1 cellular context compared by ENCODE assay signal in the genomic region with DNA sequence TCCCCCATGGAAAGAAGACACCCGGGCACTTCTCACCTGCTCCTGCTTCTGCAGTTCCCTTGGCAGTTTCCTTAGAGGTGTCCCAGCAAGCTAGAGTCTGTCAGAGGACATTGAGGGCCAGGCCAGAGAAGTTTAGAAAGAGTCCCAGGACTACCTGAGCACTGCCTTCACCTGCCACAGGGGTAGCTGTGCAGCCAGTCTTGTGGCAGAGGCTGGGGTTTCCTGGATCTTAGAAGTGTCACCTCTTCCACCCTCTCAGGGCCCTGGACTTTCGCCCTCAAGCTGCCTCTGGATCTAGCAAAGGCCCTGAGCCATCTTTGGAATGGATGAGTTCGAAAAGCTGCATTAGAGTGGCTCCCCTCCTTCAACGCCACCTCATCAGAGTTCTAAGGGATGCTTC.
TF ChIP-seq lines count a peak whose summit lies in the region.

No MANE protein-coding gene starts in this region.

TF ChIP-seq in GM23338, 12 proteins besides CTCF, POLR2A, EP300 and RAD21:
- no peak for TF ChIP-seq POLR2AphosphoS5 (IDR thresholded peaks at IDR 0.05; ENCODE audit: low read depth)
- no peak for TF ChIP-seq ZNF331 (CRISPR knock-in tag; IDR thresholded peaks at IDR 0.05; ENCODE audit: low read depth)
- TF ChIP-seq CREB1 (CRISPR knock-in tag; IDR thresholded peaks at IDR 0.05; ENCODE audit: low read depth): no peak
- TF ChIP-seq, protein P1, sequence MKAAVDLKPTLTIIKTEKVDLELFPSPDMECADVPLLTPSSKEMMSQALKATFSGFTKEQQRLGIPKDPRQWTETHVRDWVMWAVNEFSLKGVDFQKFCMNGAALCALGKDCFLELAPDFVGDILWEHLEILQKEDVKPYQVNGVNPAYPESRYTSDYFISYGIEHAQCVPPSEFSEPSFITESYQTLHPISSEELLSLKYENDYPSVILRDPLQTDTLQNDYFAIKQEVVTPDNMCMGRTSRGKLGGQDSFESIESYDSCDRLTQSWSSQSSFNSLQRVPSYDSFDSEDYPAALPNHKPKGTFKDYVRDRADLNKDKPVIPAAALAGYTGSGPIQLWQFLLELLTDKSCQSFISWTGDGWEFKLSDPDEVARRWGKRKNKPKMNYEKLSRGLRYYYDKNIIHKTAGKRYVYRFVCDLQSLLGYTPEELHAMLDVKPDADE (IDR thresholded peaks at IDR 0.05): no peak
- TF ChIP-seq NANOG (IDR thresholded peaks at IDR 0.05; ENCODE audit: borderline replicate concordance): no peak
- no peak for TF ChIP-seq ZNF114 (CRISPR knock-in tag; IDR thresholded peaks at IDR 0.05)
- no peak for TF ChIP-seq EZH2phosphoT487 (IDR thresholded peaks at IDR 0.05; ENCODE audit: unreplicated experiment)
- TF ChIP-seq, protein P2, sequence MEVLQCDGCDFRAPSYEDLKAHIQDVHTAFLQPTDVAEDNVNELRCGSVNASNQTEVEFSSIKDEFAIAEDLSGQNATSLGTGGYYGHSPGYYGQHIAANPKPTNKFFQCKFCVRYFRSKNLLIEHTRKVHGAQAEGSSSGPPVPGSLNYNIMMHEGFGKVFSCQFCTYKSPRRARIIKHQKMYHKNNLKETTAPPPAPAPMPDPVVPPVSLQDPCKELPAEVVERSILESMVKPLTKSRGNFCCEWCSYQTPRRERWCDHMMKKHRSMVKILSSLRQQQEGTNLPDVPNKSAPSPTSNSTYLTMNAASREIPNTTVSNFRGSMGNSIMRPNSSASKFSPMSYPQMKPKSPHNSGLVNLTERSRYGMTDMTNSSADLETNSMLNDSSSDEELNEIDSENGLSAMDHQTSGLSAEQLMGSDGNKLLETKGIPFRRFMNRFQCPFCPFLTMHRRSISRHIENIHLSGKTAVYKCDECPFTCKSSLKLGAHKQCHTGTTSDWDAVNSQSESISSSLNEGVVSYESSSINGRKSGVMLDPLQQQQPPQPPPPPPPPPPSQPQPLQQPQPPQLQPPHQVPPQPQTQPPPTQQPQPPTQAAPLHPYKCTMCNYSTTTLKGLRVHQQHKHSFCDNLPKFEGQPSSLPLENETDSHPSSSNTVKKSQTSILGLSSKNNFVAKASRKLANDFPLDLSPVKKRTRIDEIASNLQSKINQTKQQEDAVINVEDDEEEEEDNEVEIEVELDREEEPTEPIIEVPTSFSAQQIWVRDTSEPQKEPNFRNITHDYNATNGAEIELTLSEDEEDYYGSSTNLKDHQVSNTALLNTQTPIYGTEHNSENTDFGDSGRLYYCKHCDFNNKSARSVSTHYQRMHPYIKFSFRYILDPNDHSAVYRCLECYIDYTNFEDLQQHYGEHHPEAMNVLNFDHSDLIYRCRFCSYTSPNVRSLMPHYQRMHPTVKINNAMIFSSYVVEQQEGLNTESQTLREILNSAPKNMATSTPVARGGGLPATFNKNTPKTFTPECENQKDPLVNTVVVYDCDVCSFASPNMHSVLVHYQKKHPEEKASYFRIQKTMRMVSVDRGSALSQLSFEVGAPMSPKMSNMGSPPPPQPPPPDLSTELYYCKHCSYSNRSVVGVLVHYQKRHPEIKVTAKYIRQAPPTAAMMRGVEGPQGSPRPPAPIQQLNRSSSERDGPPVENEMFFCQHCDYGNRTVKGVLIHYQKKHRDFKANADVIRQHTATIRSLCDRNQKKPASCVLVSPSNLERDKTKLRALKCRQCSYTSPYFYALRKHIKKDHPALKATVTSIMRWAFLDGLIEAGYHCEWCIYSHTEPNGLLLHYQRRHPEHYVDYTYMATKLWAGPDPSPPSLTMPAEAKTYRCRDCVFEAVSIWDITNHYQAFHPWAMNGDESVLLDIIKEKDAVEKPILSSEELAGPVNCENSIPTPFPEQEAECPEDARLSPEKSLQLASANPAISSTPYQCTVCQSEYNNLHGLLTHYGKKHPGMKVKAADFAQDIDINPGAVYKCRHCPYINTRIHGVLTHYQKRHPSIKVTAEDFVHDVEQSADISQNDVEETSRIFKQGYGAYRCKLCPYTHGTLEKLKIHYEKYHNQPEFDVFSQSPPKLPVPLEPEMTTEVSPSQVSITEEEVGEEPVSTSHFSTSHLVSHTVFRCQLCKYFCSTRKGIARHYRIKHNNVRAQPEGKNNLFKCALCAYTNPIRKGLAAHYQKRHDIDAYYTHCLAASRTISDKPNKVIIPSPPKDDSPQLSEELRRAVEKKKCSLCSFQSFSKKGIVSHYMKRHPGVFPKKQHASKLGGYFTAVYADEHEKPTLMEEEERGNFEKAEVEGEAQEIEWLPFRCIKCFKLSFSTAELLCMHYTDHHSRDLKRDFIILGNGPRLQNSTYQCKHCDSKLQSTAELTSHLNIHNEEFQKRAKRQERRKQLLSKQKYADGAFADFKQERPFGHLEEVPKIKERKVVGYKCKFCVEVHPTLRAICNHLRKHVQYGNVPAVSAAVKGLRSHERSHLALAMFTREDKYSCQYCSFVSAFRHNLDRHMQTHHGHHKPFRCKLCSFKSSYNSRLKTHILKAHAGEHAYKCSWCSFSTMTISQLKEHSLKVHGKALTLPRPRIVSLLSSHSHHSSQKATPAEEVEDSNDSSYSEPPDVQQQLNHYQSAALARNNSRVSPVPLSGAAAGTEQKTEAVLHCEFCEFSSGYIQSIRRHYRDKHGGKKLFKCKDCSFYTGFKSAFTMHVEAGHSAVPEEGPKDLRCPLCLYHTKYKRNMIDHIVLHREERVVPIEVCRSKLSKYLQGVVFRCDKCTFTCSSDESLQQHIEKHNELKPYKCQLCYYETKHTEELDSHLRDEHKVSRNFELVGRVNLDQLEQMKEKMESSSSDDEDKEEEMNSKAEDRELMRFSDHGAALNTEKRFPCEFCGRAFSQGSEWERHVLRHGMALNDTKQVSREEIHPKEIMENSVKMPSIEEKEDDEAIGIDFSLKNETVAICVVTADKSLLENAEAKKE (CRISPR knock-in tag; IDR thresholded peaks at IDR 0.05): no peak
- TF ChIP-seq EZH2 (IDR thresholded peaks at IDR 0.05; ENCODE audit: low read depth, unreplicated experiment): no peak
- TF ChIP-seq, protein P3, sequence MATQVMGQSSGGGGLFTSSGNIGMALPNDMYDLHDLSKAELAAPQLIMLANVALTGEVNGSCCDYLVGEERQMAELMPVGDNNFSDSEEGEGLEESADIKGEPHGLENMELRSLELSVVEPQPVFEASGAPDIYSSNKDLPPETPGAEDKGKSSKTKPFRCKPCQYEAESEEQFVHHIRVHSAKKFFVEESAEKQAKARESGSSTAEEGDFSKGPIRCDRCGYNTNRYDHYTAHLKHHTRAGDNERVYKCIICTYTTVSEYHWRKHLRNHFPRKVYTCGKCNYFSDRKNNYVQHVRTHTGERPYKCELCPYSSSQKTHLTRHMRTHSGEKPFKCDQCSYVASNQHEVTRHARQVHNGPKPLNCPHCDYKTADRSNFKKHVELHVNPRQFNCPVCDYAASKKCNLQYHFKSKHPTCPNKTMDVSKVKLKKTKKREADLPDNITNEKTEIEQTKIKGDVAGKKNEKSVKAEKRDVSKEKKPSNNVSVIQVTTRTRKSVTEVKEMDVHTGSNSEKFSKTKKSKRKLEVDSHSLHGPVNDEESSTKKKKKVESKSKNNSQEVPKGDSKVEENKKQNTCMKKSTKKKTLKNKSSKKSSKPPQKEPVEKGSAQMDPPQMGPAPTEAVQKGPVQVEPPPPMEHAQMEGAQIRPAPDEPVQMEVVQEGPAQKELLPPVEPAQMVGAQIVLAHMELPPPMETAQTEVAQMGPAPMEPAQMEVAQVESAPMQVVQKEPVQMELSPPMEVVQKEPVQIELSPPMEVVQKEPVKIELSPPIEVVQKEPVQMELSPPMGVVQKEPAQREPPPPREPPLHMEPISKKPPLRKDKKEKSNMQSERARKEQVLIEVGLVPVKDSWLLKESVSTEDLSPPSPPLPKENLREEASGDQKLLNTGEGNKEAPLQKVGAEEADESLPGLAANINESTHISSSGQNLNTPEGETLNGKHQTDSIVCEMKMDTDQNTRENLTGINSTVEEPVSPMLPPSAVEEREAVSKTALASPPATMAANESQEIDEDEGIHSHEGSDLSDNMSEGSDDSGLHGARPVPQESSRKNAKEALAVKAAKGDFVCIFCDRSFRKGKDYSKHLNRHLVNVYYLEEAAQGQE (IDR thresholded peaks at IDR 0.05; ENCODE audit: unreplicated experiment): no peak
- no peak for TF ChIP-seq STAT1 (IDR thresholded peaks at IDR 0.05; ENCODE audit: unreplicated experiment)
- no peak for TF ChIP-seq JUNB (IDR thresholded peaks at IDR 0.05; ENCODE audit: unreplicated experiment)
